ENCODE assay signal across 16 cellular contexts in the genomic region with DNA sequence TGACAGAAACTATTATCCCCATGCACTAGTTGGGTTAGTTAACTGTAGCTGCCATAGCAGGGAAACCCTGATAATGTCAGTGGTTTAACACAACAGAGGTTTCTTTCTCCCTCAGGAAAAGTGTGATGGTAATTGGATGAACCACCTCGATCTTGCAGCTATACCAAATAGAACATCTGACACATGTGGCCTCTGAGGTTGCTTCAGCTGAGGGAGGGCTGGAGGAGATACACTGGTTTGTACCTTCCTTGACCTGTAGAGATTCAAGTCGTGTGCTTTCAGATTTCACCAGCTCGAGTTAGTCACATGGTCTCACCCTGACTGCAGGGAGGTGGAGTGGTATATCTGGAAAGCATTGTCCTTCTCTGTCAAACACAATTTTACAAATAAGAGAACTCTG.
DNase-seq lines count a peak whose midpoint lies in the region; ATAC-seq and TF ChIP-seq lines count a peak whose summit lies in the region.
"Had no signal": no experiment of that assay in that cellular context is flagged by ENCODE, and none has a peak within 500 bp of the region (broad histone marks: within the 10 kb centered on the region; RNA-seq: fewer than 3 reads in every experiment).

No MANE protein-coding gene starts in this region.

- H3K27me3 Mint-ChIP-seq in neural crest cell (ENCODE audit: low read depth): no peaks in the 10 kb centered on the region

- DNase-seq in Jurkat, Clone E6-1 (ENCODE audit: low read depth, low spot score): peak; percentile 43
- DNase-seq in OCI-M1 (lab: John Stamatoyannopoulos, UW) (peak; percentile 57), neural crest cell (ENCODE audit: low read depth, low spot score) (no peak), NCI-H2196 treated with DMSO at 0.1 percent for 48 hours (lab: John Stamatoyannopoulos, UW; ENCODE audit: unreplicated experiment) (no peak)
- DNase-seq: BE2C; CD4-positive, alpha-beta memory T cell; DMS79; EL; GOT3; HFFc6 had no signal

- H3K9me3 Mint-ChIP-seq in neural crest cell: no peaks in the 10 kb centered on the region

- CTCF ChIA-PET in HEK293 (lab: Yijun Ruan, JAX): no interaction called here

- peaks cover 58% of the 10 kb centered on the region for H3K4me1 Mint-ChIP-seq in neural crest cell

- no peaks in the 10 kb centered on the region; the same call in 1 of the 2 replicates for H3K4me1 ChIP-seq in HEK293 (ENCODE audit: control insufficient read depth, insufficient read depth, low read length)
- H3K4me1 ChIP-seq: A549, BE2C, HAP-1 had no signal

- POLR2A ChIA-PET in HEK293 (lab: Yijun Ruan, JAX): no interaction called here

- no peaks in the 10 kb centered on the region for H3K36me3 ChIP-seq in HEK293 (ENCODE audit: control insufficient read depth in 2 of 2, insufficient read depth in 1 of 2, low read length in 2 of 2)
- H3K36me3 ChIP-seq: BE2C, HAP-1 had no signal

- H3K27ac ChIP-seq in HEK293 (ENCODE audit: extremely low read depth, low read depth, low read length): no peak overlapping the region
- H3K27ac ChIP-seq: A549, C4-2B had no signal

- no peaks in the 10 kb centered on the region for H3K36me3 Mint-ChIP-seq in neural crest cell (ENCODE audit: low read depth)
- H3K36me3 Mint-ChIP-seq: CD4-positive, alpha-beta memory T cell had no signal

- no peak overlapping the region for H3K4me3 ChIP-seq in HEK293 (ENCODE audit: low read depth, low read length)
- H3K4me3 ChIP-seq in Jurkat, Clone E6-1 (ENCODE audit: low read length): no peak overlapping the region
- H3K4me3 ChIP-seq: A549, HAP-1 had no signal

- TF ChIP-seq CTCF in HEK293 (tag by site-specific recombination; IDR thresholded peaks at IDR 0.05): no peak
- TF ChIP-seq CTCF in neural crest cell (conservative IDR thresholded peaks at IDR 0.05): no peak

- no peak overlapping the region for H3K4me3 Mint-ChIP-seq in neural crest cell
- H3K4me3 Mint-ChIP-seq: CD4-positive, alpha-beta memory T cell; HFFc6 had no signal

- H3K9me3 ChIP-seq in HEK293 (ENCODE audit: control insufficient read depth, insufficient read depth, low read depth, low read length): no peaks in the 10 kb centered on the region
- H3K9me3 ChIP-seq: A549, BE2C, HAP-1 had no signal

- TF ChIP-seq POLR2A in GM18505 (IDR thresholded peaks at IDR 0.05; ENCODE audit: borderline replicate concordance, extremely low read depth, insufficient read depth, insufficient read length): no peak

- ATAC-seq in GM21576 (IDR thresholded peaks at IDR 0.05; ENCODE audit: unreplicated experiment) (no peak), GM18505 (IDR thresholded peaks at IDR 0.05; ENCODE audit: unreplicated experiment) (no peak)
- ATAC-seq: A549 had no signal

- H3K27ac Mint-ChIP-seq in neural crest cell (ENCODE audit: unreplicated experiment): peak overlapping the region; percentile 21
- H3K27ac Mint-ChIP-seq: CD4-positive, alpha-beta memory T cell; HFFc6 had no signal

TF ChIP-seq in HEK293, 187 proteins besides CTCF, POLR2A, EP300 and RAD21:
- no peak for TF ChIP-seq ZNF23 (tag by site-specific recombination; IDR thresholded peaks at IDR 0.05; ENCODE audit: borderline replicate concordance)
- TF ChIP-seq, protein P1, sequence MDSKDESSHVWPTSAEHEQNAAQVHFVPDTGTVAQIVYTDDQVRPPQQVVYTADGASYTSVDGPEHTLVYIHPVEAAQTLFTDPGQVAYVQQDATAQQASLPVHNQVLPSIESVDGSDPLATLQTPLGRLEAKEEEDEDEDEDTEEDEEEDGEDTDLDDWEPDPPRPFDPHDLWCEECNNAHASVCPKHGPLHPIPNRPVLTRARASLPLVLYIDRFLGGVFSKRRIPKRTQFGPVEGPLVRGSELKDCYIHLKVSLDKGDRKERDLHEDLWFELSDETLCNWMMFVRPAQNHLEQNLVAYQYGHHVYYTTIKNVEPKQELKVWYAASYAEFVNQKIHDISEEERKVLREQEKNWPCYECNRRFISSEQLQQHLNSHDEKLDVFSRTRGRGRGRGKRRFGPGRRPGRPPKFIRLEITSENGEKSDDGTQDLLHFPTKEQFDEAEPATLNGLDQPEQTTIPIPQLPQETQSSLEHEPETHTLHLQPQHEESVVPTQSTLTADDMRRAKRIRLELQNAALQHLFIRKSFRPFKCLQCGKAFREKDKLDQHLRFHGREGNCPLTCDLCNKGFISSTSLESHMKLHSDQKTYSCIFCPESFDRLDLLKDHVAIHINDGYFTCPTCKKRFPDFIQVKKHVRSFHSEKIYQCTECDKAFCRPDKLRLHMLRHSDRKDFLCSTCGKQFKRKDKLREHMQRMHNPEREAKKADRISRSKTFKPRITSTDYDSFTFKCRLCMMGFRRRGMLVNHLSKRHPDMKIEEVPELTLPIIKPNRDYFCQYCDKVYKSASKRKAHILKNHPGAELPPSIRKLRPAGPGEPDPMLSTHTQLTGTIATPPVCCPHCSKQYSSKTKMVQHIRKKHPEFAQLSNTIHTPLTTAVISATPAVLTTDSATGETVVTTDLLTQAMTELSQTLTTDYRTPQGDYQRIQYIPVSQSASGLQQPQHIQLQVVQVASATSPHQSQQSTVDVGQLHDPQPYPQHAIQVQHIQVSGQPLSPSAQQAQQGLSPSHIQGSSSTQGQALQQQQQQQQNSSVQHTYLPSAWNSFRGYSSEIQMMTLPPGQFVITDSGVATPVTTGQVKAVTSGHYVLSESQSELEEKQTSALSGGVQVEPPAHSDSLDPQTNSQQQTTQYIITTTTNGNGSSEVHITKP (tag by site-specific recombination; IDR thresholded peaks at IDR 0.05): peak; percentile 39; the same call in 1 of the 2 replicates
TF ChIP-seq in HEK293: peak in this region for 1.

Comparison
In these comparisons a context has a peak if more than half of its experiments do, and no peak if none do; other contexts are left out.
1. DNase-seq: peak in Jurkat, Clone E6-1 (single experiment) and OCI-M1 (single experiment); none in neural crest cell (single experiment) and NCI-H2196 treated with DMSO at 0.1 percent for 48 hours (single experiment).